In the genomic region with DNA sequence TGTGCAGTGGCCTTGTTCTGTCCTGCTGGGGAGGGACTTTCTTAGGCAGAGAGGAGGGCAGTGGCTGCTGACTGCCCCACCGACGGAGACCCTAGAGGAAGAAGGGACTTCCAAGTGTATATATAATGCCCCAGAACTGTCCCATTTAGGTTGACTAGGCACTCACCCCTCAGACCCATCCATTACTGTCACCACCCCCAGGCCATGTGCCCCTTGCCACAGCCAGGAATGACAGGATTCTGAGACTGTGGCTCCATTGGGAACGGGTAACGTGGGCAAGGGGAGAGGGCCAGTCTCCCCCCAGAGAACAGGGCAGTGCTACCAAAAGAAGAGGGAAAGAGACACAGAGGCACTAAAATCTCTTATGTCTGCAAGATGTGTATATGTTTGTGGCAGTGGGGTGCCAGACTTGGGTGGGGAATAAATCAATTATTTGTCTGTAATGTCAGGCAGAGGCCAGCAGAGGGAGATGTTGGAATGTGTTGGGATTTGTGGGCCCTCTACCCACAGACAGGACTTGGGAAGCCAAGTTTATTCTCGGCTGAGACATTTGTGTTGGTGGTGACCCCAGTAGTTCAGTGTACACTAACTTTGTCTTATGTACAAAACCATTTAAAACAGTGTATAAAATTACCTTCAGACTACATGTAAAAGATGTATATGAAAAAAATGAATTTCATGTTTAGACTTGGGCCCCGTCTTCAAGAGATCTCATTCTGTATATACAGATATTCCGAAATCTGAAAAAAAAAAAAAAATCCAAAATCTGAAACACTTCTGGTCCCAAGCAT, we compare ENCODE assay signal across 8 cellular contexts. TPM values are rescaled to one million over a fixed set of nuclear protein-coding genes. Genes with fewer than 3 reads are reported as not detected.
A peak's percentile ranks its signal among the peaks of the same experiment; 100 is the strongest.
DNase-seq lines count a peak whose midpoint lies in the region; ATAC-seq, FAIRE-seq and TF ChIP-seq lines count a peak whose summit lies in the region.

No MANE protein-coding gene starts in this region.

- no peak overlapping the region for H3K27ac Mint-ChIP-seq in CD8-positive, alpha-beta T cell
- peak overlapping the region; percentile 71 for H3K27ac Mint-ChIP-seq in endodermal cell

- H3K56ac ChIP-seq in mesendoderm (ENCODE audit: low read length), result peak overlapping the region; percentile 64

- WGBS in SK-N-SH (ENCODE audit: low lambda C conversion rate), result 51% methylated on average over 7 of the region's 7 CpGs
- 85 to 91% methylated on average over 4 to 7 of the region's 7 CpGs for WGBS in endodermal cell (ENCODE audit: insufficient coverage in 1 of 2, insufficient read length in 1 of 2), 2 experiments
- WGBS in mesendoderm (ENCODE audit: extremely low coverage, insufficient coverage, low lambda C conversion rate), result no CpG with 5 or more reads among the region's 7 CpGs

- peak; percentile 96 for TF ChIP-seq RAD21 in SK-N-SH (IDR thresholded peaks at IDR 0.05; ENCODE audit: low read length)

- H2AK5ac ChIP-seq in mesendoderm (ENCODE audit: low read length), result no peak overlapping the region

- no peaks in the 10 kb centered on the region for H3K9me3 ChIP-seq in CD8-positive, alpha-beta T cell (ENCODE audit: low read length)
- no peaks in the 10 kb centered on the region for H3K9me3 ChIP-seq in SK-N-SH
- H3K9me3 ChIP-seq in endodermal cell (ENCODE audit: control insufficient read depth, low read length), result peaks cover 4% of the 10 kb centered on the region
- H3K9me3 ChIP-seq in vagina, result no peaks in the 10 kb centered on the region

- POLR2A ChIA-PET in CD8-positive, alpha-beta T cell (lab: Charles Lee), result no interaction called here
- POLR2A ChIA-PET in SK-N-SH (lab: Yijun Ruan, JAX), result no interaction called here

- no peak overlapping the region for H3K27ac ChIP-seq in CD8-positive, alpha-beta T cell (ENCODE audit: low read depth, low read length)
- H3K27ac ChIP-seq in SK-N-SH (ENCODE audit: low read depth in 2 of 2, low read length in 1 of 2) (no peak overlapping the region), endodermal cell (ENCODE audit: low read depth, low read length) (no peak overlapping the region), mesendoderm (ENCODE audit: low read depth, low read length) (no peak overlapping the region), vagina (no peak overlapping the region)

- no peaks in the 10 kb centered on the region for H3K9me3 Mint-ChIP-seq in CD8-positive, alpha-beta T cell
- H3K9me3 Mint-ChIP-seq in endodermal cell, result peaks cover 8% of the 10 kb centered on the region

- H3K4me1 Mint-ChIP-seq in CD8-positive, alpha-beta T cell (ENCODE audit: low read depth), result no peaks in the 10 kb centered on the region
- H3K4me1 Mint-ChIP-seq in endodermal cell, result peaks cover 11% of the 10 kb centered on the region

- no peaks in the 10 kb centered on the region for H3K79me2 ChIP-seq in SK-N-SH (ENCODE audit: insufficient read depth)
- no peaks in the 10 kb centered on the region for H3K79me2 ChIP-seq in mesendoderm (ENCODE audit: control insufficient read depth, insufficient read depth, low read length)

- no peaks in the 10 kb centered on the region for H3K36me3 ChIP-seq in CD8-positive, alpha-beta T cell (ENCODE audit: insufficient read depth, low read length)
- H3K36me3 ChIP-seq in SK-N-SH (replicated peaks in 1 of 2; ENCODE audit: control insufficient read depth in 1 of 2, insufficient read depth in 2 of 2, low read length in 1 of 2), result no peaks in the 10 kb centered on the region
- no peaks in the 10 kb centered on the region for H3K36me3 ChIP-seq in endodermal cell (ENCODE audit: control insufficient read depth, insufficient read depth, low read length)
- H3K36me3 ChIP-seq in mesendoderm (ENCODE audit: control insufficient read depth, insufficient read depth, low read length), result no peaks in the 10 kb centered on the region
- no peaks in the 10 kb centered on the region for H3K36me3 ChIP-seq in vagina

- ATAC-seq in CD8-positive, alpha-beta T cell, result no peak
- ATAC-seq in HG03439 (IDR thresholded peaks at IDR 0.05; ENCODE audit: unreplicated experiment), result no peak

- TF ChIP-seq POLR2A in vagina (IDR thresholded peaks at IDR 0.05), result no peak

- intact Hi-C loops in CD8-positive, alpha-beta T cell (cut with DNase I, micrococcal nuclease), result loop anchor here in 1 of 2 experiments (5.0 kb wide), 1 partner anchor 70 kb away; no protein-coding TSS in a partner anchor
- intact Hi-C loops in vagina (cut with DNase I), result loop anchor here (5.0 kb wide), 1 partner anchor 70 kb away; no protein-coding TSS in a partner anchor

- H4K8ac ChIP-seq in mesendoderm (ENCODE audit: low read depth, low read length), result no peak overlapping the region

- peak; percentile 63 for TF ChIP-seq CTCF in CD8-positive, alpha-beta T cell (IDR thresholded peaks at IDR 0.05)
- TF ChIP-seq CTCF in LNCaP clone FGC (IDR thresholded peaks at IDR 0.05; ENCODE audit: control insufficient read depth, extremely low read depth, insufficient read depth) (peak; percentile 83), SK-N-SH (IDR thresholded peaks at IDR 0.05) (peak; percentile 82), endodermal cell (conservative IDR thresholded peaks at IDR 0.05) (peak; percentile 84), vagina (IDR thresholded peaks at IDR 0.05) (peak; percentile 54 to 73 (median 71))

- no peak overlapping the region for H3K4me3 Mint-ChIP-seq in CD8-positive, alpha-beta T cell
- H3K4me3 Mint-ChIP-seq in endodermal cell, result no peak overlapping the region

- H3K4ac ChIP-seq in mesendoderm (ENCODE audit: low read depth, low read length), result peak overlapping the region; percentile 72

- H3K4me1 ChIP-seq in CD8-positive, alpha-beta T cell (ENCODE audit: insufficient read depth, low read length), result no peaks in the 10 kb centered on the region
- H3K4me1 ChIP-seq in SK-N-SH (ENCODE audit: control insufficient read depth in 1 of 2, insufficient read depth in 2 of 2, low read depth in 1 of 2, low read length in 1 of 2), result no peaks in the 10 kb centered on the region
- no peaks in the 10 kb centered on the region for H3K4me1 ChIP-seq in endodermal cell (ENCODE audit: control insufficient read depth, insufficient read depth, low read length)
- peaks cover 2% of the 10 kb centered on the region for H3K4me1 ChIP-seq in mesendoderm (ENCODE audit: control insufficient read depth, low read depth, low read length)
- H3K4me1 ChIP-seq in vagina, result peaks cover 7% of the 10 kb centered on the region

- CTCF ChIA-PET in CD8-positive, alpha-beta T cell (lab: Charles Lee), result interaction anchor here (0.7 to 1.3 kb wide), 3 partner anchors 69 to 97 kb away, joined by 4 to 6 read pairs (median 5); no protein-coding TSS in a partner anchor
- CTCF ChIA-PET in SK-N-SH (lab: Yijun Ruan, JAX), result interaction anchor here (0.8 to 9.9 kb wide), 8 partner anchors 45 to 254 kb away, joined by 3 to 95 read pairs (median 4); no protein-coding TSS in a partner anchor

- H3K23ac ChIP-seq in mesendoderm (ENCODE audit: low read length), result no peak overlapping the region

- H2AFZ ChIP-seq in SK-N-SH (ENCODE audit: low read depth), result no peak overlapping the region

- no peaks in the 10 kb centered on the region for H3K27me3 ChIP-seq in CD8-positive, alpha-beta T cell (ENCODE audit: insufficient read depth, low read length)
- H3K27me3 ChIP-seq in SK-N-SH (ENCODE audit: insufficient read depth) (no peaks in the 10 kb centered on the region; the same call in 1 of the 2 replicates), endodermal cell (ENCODE audit: control insufficient read depth, insufficient read depth, low read length, poor library complexity, severe bottlenecking) (no peaks in the 10 kb centered on the region), mesendoderm (ENCODE audit: insufficient read depth, low read length, poor library complexity) (no peaks in the 10 kb centered on the region), vagina (no peaks in the 10 kb centered on the region)

- FAIRE-seq in GM18507 (lab: Jason Lieb, UNC), result peak; percentile 80

- H2BK5ac ChIP-seq in mesendoderm (ENCODE audit: low read length), result peak overlapping the region; percentile 2

- H2BK120ac ChIP-seq in mesendoderm (ENCODE audit: low read depth, low read length), result peak overlapping the region; percentile 32

- H3K27me3 Mint-ChIP-seq in CD8-positive, alpha-beta T cell (ENCODE audit: low read depth), result peaks cover 9% of the 10 kb centered on the region
- H3K27me3 Mint-ChIP-seq in endodermal cell (ENCODE audit: insufficient read depth), result peaks cover 2% of the 10 kb centered on the region

- peak overlapping the region; percentile 65 for H2BK15ac ChIP-seq in mesendoderm (replicated peaks; ENCODE audit: low read depth)

- no peaks in the 10 kb centered on the region for H3F3A ChIP-seq in SK-N-SH (replicated peaks; ENCODE audit: insufficient read depth)

- no peaks in the 10 kb centered on the region for H3K9me2 ChIP-seq in SK-N-SH

- no peak overlapping the region for H3K4me2 ChIP-seq in SK-N-SH
- no peak overlapping the region for H3K4me2 ChIP-seq in mesendoderm (ENCODE audit: low read length)

- peak in 3 of 7 experiments; percentile 11 to 17 (median 14) for DNase-seq in CD8-positive, alpha-beta T cell
- DNase-seq in GM18507 (ENCODE audit: extremely low spot score, insufficient read length, low read depth) (peak; percentile 38), LNCaP clone FGC (ENCODE audit: low read depth) (no peak), SK-N-SH (peak; percentile 79), endodermal cell (peak; percentile 83), mesendoderm (peak; percentile 79), vagina (ENCODE audit: extremely low spot score in 2 of 2) (no peak)

- H3K36me3 Mint-ChIP-seq in CD8-positive, alpha-beta T cell, result no peaks in the 10 kb centered on the region
- H3K36me3 Mint-ChIP-seq in endodermal cell (ENCODE audit: low read depth), result no peaks in the 10 kb centered on the region

- no peak overlapping the region for H4K5ac ChIP-seq in mesendoderm (ENCODE audit: low read length)

- peak overlapping the region; percentile 20 for H3K18ac ChIP-seq in mesendoderm (ENCODE audit: low read length)

- no peak for TF ChIP-seq EP300 in SK-N-SH (IDR thresholded peaks at IDR 0.05; ENCODE audit: borderline replicate concordance in 1 of 2, low read depth in 1 of 2, low read length in 1 of 2)

- H4K20me1 ChIP-seq in SK-N-SH (ENCODE audit: insufficient read depth), result no peaks in the 10 kb centered on the region

- H3K4me3 ChIP-seq in CD8-positive, alpha-beta T cell (ENCODE audit: low read depth, low read length), result no peak overlapping the region
- H3K4me3 ChIP-seq in LNCaP clone FGC (ENCODE audit: low read depth, low read length), result no peak overlapping the region
- no peak overlapping the region for H3K4me3 ChIP-seq in SK-N-SH (ENCODE audit: low read depth in 2 of 2, low read length in 1 of 2)
- no peak overlapping the region for H3K4me3 ChIP-seq in endodermal cell (ENCODE audit: low read length)
- no peak overlapping the region for H3K4me3 ChIP-seq in mesendoderm (ENCODE audit: low read length)
- no peak overlapping the region for H3K4me3 ChIP-seq in vagina

- H3K9ac ChIP-seq in SK-N-SH (no peak overlapping the region), endodermal cell (ENCODE audit: extremely low read depth, low read length, poor library complexity, severe bottlenecking) (no peak overlapping the region), mesendoderm (ENCODE audit: low read length) (no peak overlapping the region)

- H3K79me1 ChIP-seq in mesendoderm (ENCODE audit: low read length), result no peaks in the 10 kb centered on the region

RNA-seq across cellular contexts. Expression of gene TMEM37, which starts 24.0 kb away (rescaled TPM):
- total RNA-seq in CD8-positive, alpha-beta T cell, result not detected
- 0.13 and 0.25 TPM in 2 replicates for polyA plus RNA-seq in SK-N-SH (2012; rRNA removed)
- 0.13 and 0.17 TPM in 2 replicates for polyA plus RNA-seq in SK-N-SH (2012; cell fraction: cytosol; rRNA removed)
- polyA plus RNA-seq in SK-N-SH (2012; cell fraction: nucleus; rRNA removed), result 0.07 and 0.19 TPM in 2 replicates
- total RNA-seq in endodermal cell (10 to 100 TPM; 12.0 to 16.2 TPM), vagina (3.2 TPM)
- 4.8 TPM for polyA plus RNA-seq in endodermal cell (2013, experiment 1 of 2)
- 3.5 TPM for polyA plus RNA-seq in endodermal cell (2013, experiment 2 of 2)
- polyA plus RNA-seq in mesendoderm (2013, experiment 1 of 2), result 7.9 TPM
- polyA plus RNA-seq in mesendoderm (2013, experiment 2 of 2), result 7.4 TPM

RNA-seq across cellular contexts. Expression of gene DBI, which starts 40.8 kb away (rescaled TPM):
- 10 to 100 TPM; 33.9 to 35.6 TPM for total RNA-seq in CD8-positive, alpha-beta T cell
- polyA plus RNA-seq in SK-N-SH (2012; rRNA removed), result 150 and 180 TPM in 2 replicates
- polyA plus RNA-seq in SK-N-SH (2012; cell fraction: cytosol; rRNA removed), result 213 TPM in 2 replicates
- polyA plus RNA-seq in SK-N-SH (2012; cell fraction: nucleus; rRNA removed), result 25.2 and 42.7 TPM in 2 replicates
- total RNA-seq in endodermal cell (100 to 1,000 TPM; 138 to 178 TPM), vagina (117 TPM)
- 244 TPM for polyA plus RNA-seq in endodermal cell (2013, experiment 1 of 2)
- 262 TPM for polyA plus RNA-seq in endodermal cell (2013, experiment 2 of 2)
- 730 TPM for polyA plus RNA-seq in mesendoderm (2013, experiment 1 of 2)
- polyA plus RNA-seq in mesendoderm (2013, experiment 2 of 2), result 718 TPM

RNA-seq across cellular contexts. Expression of gene C2orf76, which starts 41.0 kb away (rescaled TPM):
- total RNA-seq in CD8-positive, alpha-beta T cell, result 1 to 10 TPM; 5.2 to 5.8 TPM
- polyA plus RNA-seq in SK-N-SH (2012; rRNA removed), result 6.0 and 10.9 TPM in 2 replicates
- polyA plus RNA-seq in SK-N-SH (2012; cell fraction: cytosol; rRNA removed), result 14.5 and 15.6 TPM in 2 replicates
- polyA plus RNA-seq in SK-N-SH (2012; cell fraction: nucleus; rRNA removed), result 3.0 and 3.4 TPM in 2 replicates
- 10 to 100 TPM; 10.7 to 10.9 TPM for total RNA-seq in endodermal cell
- polyA plus RNA-seq in endodermal cell (2013, experiment 1 of 2), result 18.0 TPM
- 17.2 TPM for polyA plus RNA-seq in endodermal cell (2013, experiment 2 of 2)
- polyA plus RNA-seq in mesendoderm (2013, experiment 1 of 2), result 11.7 TPM
- 13.8 TPM for polyA plus RNA-seq in mesendoderm (2013, experiment 2 of 2)
- total RNA-seq in vagina, result 3.7 TPM

Comparison
In these comparisons a context has a peak if more than half of its experiments do, and no peak if none do; other contexts are left out.
1. DNase-seq: peak in GM18507 (single experiment), SK-N-SH (single experiment), endodermal cell (single experiment) and mesendoderm (single experiment); none in LNCaP clone FGC (single experiment) and vagina (0 of 2).
2. Peak in every context shown above with its lines, with median percentiles within 50 percentile points of each other: CTCF ChIP-seq.